7 cellular contexts compared by ENCODE assay signal in genomic region chr7:26275213-26275612, GRCh38.
"Had no signal": no experiment of that assay in that cellular context is flagged by ENCODE, and none has a peak within 500 bp of the region (broad histone marks: within the 10 kb centered on the region; RNA-seq: fewer than 3 reads in every experiment).

No MANE protein-coding gene starts in this region.

- ATAC-seq: GM12878 had no signal

- H3K4me3 ChIP-seq: GM12878 had no signal

- FAIRE-seq: GM12878, GM12891, GM12892, GM18507, GM19239 had no signal

- DNase-seq: GDM1, GF-D8 had no signal
